Comparison of ENCODE assay signal across 35 cellular contexts in genomic region chr19:53999694-54000093, GRCh38. TPM values are rescaled to one million over a fixed set of nuclear protein-coding genes. Genes with fewer than 3 reads are reported as not detected.
"Had no signal": no experiment of that assay in that cellular context is flagged by ENCODE, and none has a peak within 500 bp of the region (broad histone marks: within the 10 kb centered on the region; RNA-seq: fewer than 3 reads in every experiment).

No MANE protein-coding gene starts in this region.

- H3K4me1 ChIP-seq: ascending aorta, breast epithelium, colonic mucosa, foreskin keratinocyte, heart left ventricle had no signal

- H3K27ac ChIP-seq: ascending aorta, breast epithelium, cardiac muscle cell, colonic mucosa, foreskin keratinocyte, gastrocnemius medialis, heart left ventricle, WERI-Rb-1 had no signal

- DNase-seq: activated B cell treated with CpG ODN at 0.5 μM for 24 hours; activated CD4-positive, alpha-beta T cell treated with anti-CD3 and anti-CD28 coated beads for 48 hours; activated CD4-positive, alpha-beta T cell treated with anti-CD3 and anti-CD28 coated beads, Interleukin-2, amount 50 U/mL, for 1 hour; activated CD4-positive, alpha-beta T cell treated with anti-CD3 and anti-CD28 coated beads, Interleukin-2, amount 50 U/mL, for 48 hours; activated CD8-positive, alpha-beta memory T cell treated with anti-CD3 and anti-CD28 coated beads, Interleukin-2, amount 10 ng/mL, durations not matched to agents 7 days and 5 days; activated CD8-positive, alpha-beta memory T cell treated with anti-CD3 and anti-CD28 coated beads, Interleukin-2, amount 50 U/mL, for 4 hours; activated CD8-positive, alpha-beta T cell treated with anti-CD3 and anti-CD28 coated beads, Interleukin-2, amount 10 ng/mL, durations not matched to agents 7 days and 5 days; activated effector memory CD4-positive, alpha-beta T cell treated with anti-CD3 and anti-CD28 coated beads, Interleukin-2, amount 50 U/mL, for 16 hours; activated naive CD4-positive, alpha-beta T cell treated with anti-CD3 and anti-CD28 coated beads, Interleukin-2, amount 10 ng/mL, durations not matched to agents 7 days and 5 days; activated naive CD8-positive, alpha-beta T cell treated with anti-CD3 and anti-CD28 coated beads, Interleukin-2, amount 10 ng/mL, durations not matched to agents 7 days and 5 days; activated T-cell treated with anti-CD3 and anti-CD28 coated beads, Interleukin-2, amount 50 U/mL, for 1 hour; activated T-cell treated with anti-CD3 and anti-CD28 coated beads, Interleukin-2, amount 50 U/mL, for 48 hours; central memory CD4-positive, alpha-beta T cell; cerebellar nuclear complex; colonic mucosa; effector CD8-positive, alpha-beta T cell; foreskin keratinocyte; gastrocnemius medialis; glutamatergic neuron; heart left ventricle; T-helper 17 cell; T1000; WERI-Rb-1 had no signal

- H3K4me3 ChIP-seq: ascending aorta, breast epithelium, cardiac muscle cell, colonic mucosa, gastrocnemius medialis, heart left ventricle had no signal

- H3K9me3 ChIP-seq: ascending aorta, breast epithelium, colonic mucosa, gastrocnemius medialis, heart left ventricle had no signal

- H3K36me3 ChIP-seq: ascending aorta, breast epithelium, cardiac muscle cell, colonic mucosa, heart left ventricle, WERI-Rb-1 had no signal

- H3K27me3 ChIP-seq: ascending aorta, colonic mucosa, foreskin keratinocyte, gastrocnemius medialis had no signal

- FAIRE-seq: endometrium, endothelial cell of umbilical vein had no signal

- ATAC-seq: activated CD4-positive, CD25-positive, alpha-beta regulatory T cell treated with anti-CD3 and anti-CD28 coated beads, Interleukin-2, amount 50 U/mL, for 24 hours; activated CD8-positive, alpha-beta memory T cell treated with anti-CD3 and anti-CD28 coated beads, Interleukin-2, amount 10 ng/mL, durations not matched to agents 7 days and 5 days; activated CD8-positive, alpha-beta T cell treated with anti-CD3 and anti-CD28 coated beads, Interleukin-2, amount 10 ng/mL, durations not matched to agents 7 days and 5 days; activated naive CD4-positive, alpha-beta T cell treated with anti-CD3 and anti-CD28 coated beads, Interleukin-2, amount 50 U/mL, for 72 hours; esophagus mucosa; foreskin keratinocyte; gastrocnemius medialis; heart left ventricle; T-helper 17 cell had no signal

RNA-seq across cellular contexts. Expression of gene CACNG6, which starts 8.3 kb away (rescaled TPM):
- total RNA-seq: activated B cell treated with CpG ODN at 0.5 μM for 24 hours; activated CD8-positive, alpha-beta memory T cell treated with anti-CD3 and anti-CD28 coated beads for 36 hours; activated CD8-positive, alpha-beta memory T cell treated with anti-CD3 and anti-CD28 coated beads, Interleukin-2, amount 10 ng/mL, durations not matched to agents 7 days and 5 days; activated CD8-positive, alpha-beta T cell treated with anti-CD3 and anti-CD28 coated beads, Interleukin-2, amount 10 ng/mL, durations not matched to agents 7 days and 5 days; activated naive CD4-positive, alpha-beta T cell treated with anti-CD3 and anti-CD28 coated beads, Interleukin-2, amount 50 U/mL, for 72 hours; activated naive CD8-positive, alpha-beta T cell treated with anti-CD3 and anti-CD28 coated beads, Interleukin-2, amount 10 ng/mL, durations not matched to agents 7 days and 5 days; activated T-helper 1 cell treated with anti-CD3 and anti-CD28 coated beads, Interleukin-12 subunit alpha, Interleukin-12 subunit beta, Interleukin-2, Interleukin-4 antibody, amounts not matched to agents 30 ng/mL and 10 ng/mL and 1 ng/mL, durations not matched to agents 14 hours and 24 hours and 36 hours; activated T-helper 2 cell treated with anti-CD3 and anti-CD28 coated beads, Interferon-gamma antibody, Interleukin-2, Interleukin-4, amounts not matched to agents 10 μg/mL and 5 μg/mL and 100 μg/mL, durations not matched to agents 14 hours and 24 hours and 36 hours; ascending aorta; breast epithelium; colonic mucosa; esophagus mucosa; foreskin keratinocyte; heart left ventricle; T-helper 17 cell had no signal
- polyA plus RNA-seq: foreskin keratinocyte, heart left ventricle had no signal

RNA-seq across cellular contexts. Expression of gene CACNG8, which starts 37.0 kb away (rescaled TPM):
- total RNA-seq: activated B cell treated with CpG ODN at 0.5 μM for 24 hours; activated CD8-positive, alpha-beta memory T cell treated with anti-CD3 and anti-CD28 coated beads for 36 hours; activated CD8-positive, alpha-beta memory T cell treated with anti-CD3 and anti-CD28 coated beads, Interleukin-2, amount 10 ng/mL, durations not matched to agents 7 days and 5 days; activated CD8-positive, alpha-beta T cell treated with anti-CD3 and anti-CD28 coated beads, Interleukin-2, amount 10 ng/mL, durations not matched to agents 7 days and 5 days; activated naive CD4-positive, alpha-beta T cell treated with anti-CD3 and anti-CD28 coated beads, Interleukin-2, amount 50 U/mL, for 72 hours; activated naive CD8-positive, alpha-beta T cell treated with anti-CD3 and anti-CD28 coated beads, Interleukin-2, amount 10 ng/mL, durations not matched to agents 7 days and 5 days; activated T-helper 1 cell treated with anti-CD3 and anti-CD28 coated beads, Interleukin-12 subunit alpha, Interleukin-12 subunit beta, Interleukin-2, Interleukin-4 antibody, amounts not matched to agents 30 ng/mL and 10 ng/mL and 1 ng/mL, durations not matched to agents 14 hours and 24 hours and 36 hours; activated T-helper 2 cell treated with anti-CD3 and anti-CD28 coated beads, Interferon-gamma antibody, Interleukin-2, Interleukin-4, amounts not matched to agents 10 μg/mL and 5 μg/mL and 100 μg/mL, durations not matched to agents 14 hours and 24 hours and 36 hours; epithelial cell of proximal tubule; esophagus mucosa; foreskin keratinocyte had no signal
- polyA plus RNA-seq: foreskin keratinocyte had no signal
